21 cellular contexts compared by ENCODE assay signal in genomic region chr6:38157905-38158304, GRCh38.
"Had no signal": no experiment of that assay in that cellular context is flagged by ENCODE, and none has a peak within 500 bp of the region (broad histone marks: within the 10 kb centered on the region; RNA-seq: fewer than 3 reads in every experiment).

No MANE protein-coding gene starts in this region.

- H3K27ac Mint-ChIP-seq: activated CD4-positive, alpha-beta memory T cell treated with anti-CD3 and anti-CD28 coated beads, Interleukin-2, amount 10 ng/mL, durations not matched to agents 7 days and 5 days; activated CD4-positive, alpha-beta T cell treated with anti-CD3 and anti-CD28 coated beads for 36 hours; effector memory CD8-positive, alpha-beta T cell; neural progenitor cell; WTC11 had no signal

- H3K4me3 Mint-ChIP-seq: activated CD4-positive, alpha-beta memory T cell treated with anti-CD3 and anti-CD28 coated beads, Interleukin-2, amount 10 ng/mL, durations not matched to agents 7 days and 5 days; activated CD4-positive, alpha-beta T cell treated with anti-CD3 and anti-CD28 coated beads for 36 hours; effector memory CD8-positive, alpha-beta T cell; neural progenitor cell; WTC11 had no signal

- H3K9me3 Mint-ChIP-seq: activated CD4-positive, alpha-beta memory T cell treated with anti-CD3 and anti-CD28 coated beads, Interleukin-2, amount 10 ng/mL, durations not matched to agents 7 days and 5 days; neural progenitor cell; WTC11 had no signal

- H3K27me3 Mint-ChIP-seq: activated CD4-positive, alpha-beta memory T cell treated with anti-CD3 and anti-CD28 coated beads, Interleukin-2, amount 10 ng/mL, durations not matched to agents 7 days and 5 days; activated CD4-positive, alpha-beta T cell treated with anti-CD3 and anti-CD28 coated beads for 36 hours; effector memory CD8-positive, alpha-beta T cell; naive B cell had no signal

- DNase-seq: activated CD4-positive, alpha-beta memory T cell treated with anti-CD3 and anti-CD28 coated beads, Interleukin-2, amount 10 ng/mL, durations not matched to agents 7 days and 5 days; activated CD4-positive, alpha-beta T cell treated with anti-CD3 and anti-CD28 coated beads for 36 hours; activated gamma-delta T cell; activated T-cell treated with anti-CD3 and anti-CD28 coated beads, Interleukin-2, amount 50 U/mL, for 48 hours; dermis blood vessel endothelial cell; effector memory CD8-positive, alpha-beta T cell; esophagus squamous epithelium; heart right ventricle; left lung; mammary epithelial cell; mucosa of descending colon; naive B cell; psoas muscle; stimulated activated CD4-positive, alpha-beta T cell treated with anti-CD3 and anti-CD28 coated beads, Interleukin-15, amount 100 ng/mL, for 24 hours; stimulated activated CD4-positive, alpha-beta T cell treated with anti-CD3 and anti-CD28 coated beads, Interleukin-4, amount 100 ng/mL, for 1 hour; SW 1271 had no signal

- H3K4me1 ChIP-seq: esophagus squamous epithelium, neural progenitor cell, psoas muscle had no signal

- H3K9me3 ChIP-seq: esophagus squamous epithelium, heart right ventricle, left lung, mucosa of descending colon, psoas muscle, thoracic aorta had no signal

- H3K27me3 ChIP-seq: esophagus squamous epithelium, heart right ventricle, left lung, neural progenitor cell had no signal

- H3K4me3 ChIP-seq: esophagus squamous epithelium, heart right ventricle, left lung, mucosa of descending colon, neural progenitor cell, psoas muscle, skin epidermis, thoracic aorta had no signal

- ATAC-seq: activated CD4-positive, alpha-beta T cell treated with anti-CD3 and anti-CD28 coated beads for 36 hours; effector memory CD8-positive, alpha-beta T cell; heart right ventricle; left lung; mucosa of descending colon; right cardiac atrium; WTC11 had no signal

- H3K36me3 Mint-ChIP-seq: WTC11 had no signal

- H3K27ac ChIP-seq: esophagus squamous epithelium, heart right ventricle, left lung, neural progenitor cell, psoas muscle, skin epidermis, thoracic aorta had no signal

- H3K4me1 Mint-ChIP-seq: activated CD4-positive, alpha-beta memory T cell treated with anti-CD3 and anti-CD28 coated beads, Interleukin-2, amount 10 ng/mL, durations not matched to agents 7 days and 5 days; activated CD4-positive, alpha-beta T cell treated with anti-CD3 and anti-CD28 coated beads for 36 hours had no signal

- H3K36me3 ChIP-seq: neural progenitor cell, thoracic aorta had no signal
